Comparison of ENCODE assay signal across 9 cellular contexts in the genomic region with DNA sequence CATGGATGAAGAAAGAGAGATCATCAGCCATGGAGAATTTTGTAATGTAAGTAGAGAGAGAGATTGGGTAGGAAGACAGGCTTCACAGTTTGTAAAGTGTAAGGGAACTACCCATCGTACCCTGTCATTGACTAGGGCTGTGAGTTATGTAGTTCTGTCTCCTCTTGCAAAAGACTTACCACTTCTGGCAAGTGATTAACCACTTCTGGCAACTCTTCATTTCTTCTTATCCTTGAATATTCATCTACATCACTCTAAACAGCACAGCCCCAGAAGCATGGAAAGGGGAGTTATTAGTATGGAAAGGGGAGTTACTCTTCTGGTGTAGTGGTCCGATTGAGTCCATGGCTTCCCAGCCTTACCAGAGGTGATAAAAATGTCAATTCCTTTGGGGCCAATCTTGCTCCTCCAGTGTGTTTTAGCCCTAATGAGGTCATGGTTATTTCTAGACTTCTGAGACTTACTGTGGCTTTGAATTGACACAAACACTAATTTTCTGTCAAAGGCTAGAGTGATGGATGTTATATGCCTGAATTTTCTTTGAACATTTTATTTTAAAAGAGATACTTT. TPM values are rescaled to one million over a fixed set of nuclear protein-coding genes. Genes with fewer than 3 reads are reported as not detected.
DNase-seq lines count a peak whose midpoint lies in the region; ATAC-seq and TF ChIP-seq lines count a peak whose summit lies in the region.
"Had no signal": no experiment of that assay in that cellular context is flagged by ENCODE, and none has a peak within 500 bp of the region (broad histone marks: within the 10 kb centered on the region; RNA-seq: fewer than 3 reads in every experiment).

No MANE protein-coding gene starts in this region.

- peak; percentile 38 for ATAC-seq in Right ventricle myocardium superior (ENCODE audit: poor library complexity)
- peak; percentile 36 for ATAC-seq in aorta (ENCODE audit: low FRiP score)
- ATAC-seq in GM21367 (IDR thresholded peaks at IDR 0.05; ENCODE audit: unreplicated experiment): no peak

- 46 to 47% methylated on average over 2 of the region's 2 CpGs for WGBS in aorta, 2 donors

- H3K9me3 ChIP-seq in aorta (ENCODE audit: control insufficient read depth, low read length) (no peaks in the 10 kb centered on the region), A673 (ENCODE audit: low read depth, low read length, poor library complexity, severe bottlenecking) (no peaks in the 10 kb centered on the region)

- CTCF ChIA-PET in A673 (lab: Charles Lee): no interaction called here

- DNase-seq in Right ventricle myocardium superior (no peak), cardiac septum (ENCODE audit: low spot score) (no peak), NCI-H226 (peak; percentile 70), fibroblast of the aortic adventitia (ENCODE audit: low read depth) (peak; percentile 59), aorta (no peak), A673 (ENCODE audit: low spot score) (no peak)
- no peak for DNase-seq in central memory CD4-positive, alpha-beta T cell
- DNase-seq: NCI-H1105 treated with DMSO at 0.1 percent for 48 hours had no signal

- POLR2A ChIA-PET in A673 (lab: Charles Lee; ENCODE audit: low non-redundant PET): no interaction called here

- H3K36me3 ChIP-seq in aorta (ENCODE audit: control insufficient read depth in 1 of 2, insufficient read depth in 2 of 2, low read length in 1 of 2) (peaks cover 0 to 5% of the 10 kb centered on the region in 2 donors), A673 (ENCODE audit: insufficient read depth, low read length, poor library complexity, severe bottlenecking) (peaks cover 10% of the 10 kb centered on the region)

- H3K4me3 ChIP-seq in fibroblast of the aortic adventitia (ENCODE audit: low read depth, low read length) (no peak overlapping the region), aorta (ENCODE audit: low read length in 2 of 2) (no peak overlapping the region), A673 (ENCODE audit: low read depth, low read length, poor library complexity, severe bottlenecking) (no peak overlapping the region)

- H3K4me1 ChIP-seq in aorta (ENCODE audit: control insufficient read depth in 1 of 2, insufficient read depth in 2 of 2, low read length in 2 of 2): no peaks in the 10 kb centered on the region
- no peaks in the 10 kb centered on the region for H3K4me1 ChIP-seq in A673 (ENCODE audit: insufficient read depth, low read length, poor library complexity, severe bottlenecking)

- intact Hi-C loops in Right ventricle myocardium superior (cut with DNase I) (no loop called here), cardiac septum (cut with DNase I) (no loop called here), aorta (cut with DNase I) (no loop called here), A673 (cut with micrococcal nuclease; ENCODE audit: unreplicated experiment) (no loop called here)

- H3K27me3 ChIP-seq in aorta (ENCODE audit: control insufficient read depth in 1 of 2, insufficient read depth in 2 of 2, low read length in 1 of 2) (no peaks in the 10 kb centered on the region), A673 (replicated peaks; ENCODE audit: insufficient read depth, low read depth, low read length, poor library complexity) (no peaks in the 10 kb centered on the region)

- peak overlapping the region in 1 of 2 donors; percentile 14 for H3K27ac ChIP-seq in aorta (ENCODE audit: low read depth in 1 of 2, low read length in 2 of 2)
- no peak overlapping the region for H3K27ac ChIP-seq in A673 (ENCODE audit: low read depth, low read length, poor library complexity, severe bottlenecking)

- no TSS peak for BruUV-seq in A673 (replicated peaks; lab: Mats Ljungman, UMichigan)

- no peak for TF ChIP-seq CTCF in fibroblast of the aortic adventitia (IDR thresholded peaks at IDR 0.05; ENCODE audit: insufficient read depth, low read length)
- TF ChIP-seq CTCF in A673 (conservative IDR thresholded peaks at IDR 0.05; ENCODE audit: low read depth, low read length): no peak

RNA-seq across cellular contexts. Expression of a gene that starts 52.0 kb away (rescaled TPM):
- total RNA-seq in Right ventricle myocardium superior (31.5 TPM), cardiac septum (53.2 TPM), fibroblast of the aortic adventitia (ENCODE audit: low replicate concordance) (116 and 122 TPM in 2 replicates), aorta (10 to 100 TPM; 69.1 to 70.7 TPM), A673 (2021) (69.5 and 76.5 TPM in 2 replicates)
- polyA plus RNA-seq in aorta: 10 to 100 TPM; 30.1 to 42.4 TPM

Comparison
In these comparisons a context has a peak if more than half of its experiments do, and no peak if none do; other contexts are left out.
1. DNase-seq: peak in NCI-H226 (single experiment) and fibroblast of the aortic adventitia (single experiment); none in Right ventricle myocardium superior (single experiment), cardiac septum (single experiment), aorta (0 of 2), central memory CD4-positive, alpha-beta T cell (single experiment) and A673 (single experiment).